Comparison of ENCODE assay signal across 20 cellular contexts in the genomic region with DNA sequence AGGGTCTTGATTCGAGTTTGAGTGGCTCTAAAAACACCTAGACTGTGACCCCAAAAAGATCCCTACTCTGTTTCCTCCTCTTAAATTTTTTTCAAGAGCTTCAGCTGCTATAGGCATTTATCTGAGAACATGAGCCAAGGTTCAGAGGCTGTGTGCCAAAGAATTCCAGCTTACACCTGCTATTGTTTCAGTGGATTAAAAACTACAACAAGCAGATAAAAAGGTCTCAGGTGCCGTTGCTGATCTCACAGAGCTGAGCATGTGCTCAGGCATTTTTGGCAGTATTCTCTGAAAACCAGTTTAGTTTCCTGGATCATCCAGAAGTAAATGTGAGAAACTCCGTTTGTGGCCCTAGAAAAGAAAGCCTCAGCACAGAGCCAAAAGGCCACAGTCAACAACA.
"Had no signal": no experiment of that assay in that cellular context is flagged by ENCODE, and none has a peak within 500 bp of the region (broad histone marks: within the 10 kb centered on the region; RNA-seq: fewer than 3 reads in every experiment).

No MANE protein-coding gene starts in this region.

- DNase-seq: activated CD4-positive, CD25-positive, alpha-beta regulatory T cell treated with anti-CD3 and anti-CD28 coated beads, Interleukin-2, amount 50 U/mL, for 72 hours; activated CD8-positive, alpha-beta memory T cell treated with anti-CD3 and anti-CD28 coated beads for 24 hours; activated CD8-positive, alpha-beta memory T cell treated with anti-CD3 and anti-CD28 coated beads, Interleukin-2, amount 50 U/mL, for 48 hours; activated effector memory CD4-positive, alpha-beta T cell treated with Interleukin-2 at 50 U/mL for 16 hours; activated naive CD4-positive, alpha-beta T cell treated with anti-CD3 and anti-CD28 coated beads, Interleukin-2, amount 50 U/mL, for 16 hours; activated T-cell treated with anti-CD3 and anti-CD28 coated beads, Interleukin-2, amount 50 U/mL, for 48 hours; aorta; effector CD8-positive, alpha-beta T cell; foreskin fibroblast; glutamatergic neuron; hippocampal formation; lower lobe of right lung; posterior cingulate gyrus; retina; stimulated activated CD4-positive, alpha-beta T cell treated with anti-CD3 and anti-CD28 coated beads, Interleukin-2, amount 100 ng/mL, for 24 hours; stimulated activated naive CD4-positive, alpha-beta T cell treated with Interleukin-2 at 50 U/mL for 16 hours; T-cell; T1000; uterus had no signal

- ATAC-seq: lower lobe of right lung, T-cell had no signal

- H3K4me3 ChIP-seq: lower lobe of right lung, tibial nerve, uterus had no signal

- H3K36me3 ChIP-seq: lower lobe of right lung, tibial nerve, uterus had no signal

- H3K4me1 ChIP-seq: lower lobe of right lung, tibial nerve, uterus had no signal

- H3K9me3 ChIP-seq: lower lobe of right lung, tibial nerve, uterus had no signal

- H3K27me3 ChIP-seq: tibial nerve, uterus had no signal

- H3K27ac ChIP-seq: lower lobe of right lung, tibial nerve, uterus had no signal
